ENCODE assay signal across 14 cellular contexts in genomic region chr3:49566312-49566711, GRCh38. TPM values are rescaled to one million over a fixed set of nuclear protein-coding genes. Genes with fewer than 3 reads are reported as not detected.
A peak's percentile ranks its signal among the peaks of the same experiment; 100 is the strongest.
DNase-seq lines count a peak whose midpoint lies in the region; ATAC-seq, FAIRE-seq and TF ChIP-seq lines count a peak whose summit lies in the region.
"Had no signal": no experiment of that assay in that cellular context is flagged by ENCODE, and none has a peak within 500 bp of the region (broad histone marks: within the 10 kb centered on the region; RNA-seq: fewer than 3 reads in every experiment).

No MANE protein-coding gene starts in this region.

- no TSS peak for BruUV-seq in K562 (replicated peaks; lab: Mats Ljungman, UMichigan)

- in situ Hi-C loops in K562 (cut with MboI): loop anchor here (10.0 kb wide), 1 partner anchor 98 kb away; no protein-coding TSS in a partner anchor

- H3K79me2 ChIP-seq in K562 (ENCODE audit: control insufficient read depth, insufficient read depth, low read length): no peaks in the 10 kb centered on the region

- FAIRE-seq in K562 (lab: Jason Lieb, UNC): peak; percentile 19

- no peaks in the 10 kb centered on the region for H3K9me3 ChIP-seq in K562 (replicated peaks; ENCODE audit: control insufficient read depth, insufficient read depth, low read depth, low read length)
- H3K9me3 ChIP-seq: ovary had no signal

- 30% methylated on average over 2 of the region's 2 CpGs for WGBS in K562 (ENCODE audit: insufficient coverage, low coverage, missing lambda C conversion rate)

- H3K4me3 Mint-ChIP-seq in nephron progenitor cell: no peak overlapping the region
- H3K4me3 Mint-ChIP-seq: stimulated activated naive B cell treated with anti-CD40 and anti-IgM and Interleukin-4, amounts not matched to agents 10 μg/mL and 1 μg/mL and 100 μg/mL, for 72 hours had no signal

- peak; percentile 28 for TF ChIP-seq CTCF in GM06990 (IDR thresholded peaks at IDR 0.05; ENCODE audit: insufficient read depth, low read length, poor library complexity, severe bottlenecking)
- TF ChIP-seq CTCF in K562 (IDR thresholded peaks at IDR 0.05 in 2 of 3, conservative IDR thresholded peaks at IDR 0.05 in 1 of 3; ENCODE audit: insufficient read depth in 2 of 3, low read depth in 1 of 3, low read length in 3 of 3): peak; percentile 37 to 51 (median 40); a peak in 3 of 6 replicates
- peak; percentile 21 for TF ChIP-seq CTCF in nephron progenitor cell (IDR thresholded peaks at IDR 0.05)

- H3K27ac Mint-ChIP-seq in nephron progenitor cell: no peak overlapping the region
- H3K27ac Mint-ChIP-seq: stimulated activated naive B cell treated with anti-CD40 and anti-IgM and Interleukin-4, amounts not matched to agents 10 μg/mL and 1 μg/mL and 100 μg/mL, for 72 hours had no signal

- no peaks in the 10 kb centered on the region for H3K4me1 Mint-ChIP-seq in nephron progenitor cell
- H3K4me1 Mint-ChIP-seq: stimulated activated naive B cell treated with anti-CD40 and anti-IgM and Interleukin-4, amounts not matched to agents 10 μg/mL and 1 μg/mL and 100 μg/mL, for 72 hours had no signal

- POLR2A ChIA-PET in K562 (lab: Yijun Ruan, JAX): no interaction called here

- ATAC-seq in K562 (peak; percentile 44; the same call in 1 of the 3 replicates), HG03520 (IDR thresholded peaks at IDR 0.05; ENCODE audit: unreplicated experiment) (no peak)
- ATAC-seq: stimulated activated naive B cell treated with anti-CD40 and anti-IgM and Interleukin-4, amounts not matched to agents 10 μg/mL and 1 μg/mL and 100 μg/mL, for 72 hours had no signal

- TF ChIP-seq RAD21 in K562 (CRISPR knock-in tag; conservative IDR thresholded peaks at IDR 0.05 in 1 of 2, IDR thresholded peaks at IDR 0.05 in 1 of 2): peak in 1 of 2 experiments; percentile 60; a peak in 3 of 4 replicates

- H3K9me1 ChIP-seq in K562 (ENCODE audit: control insufficient read depth, insufficient read depth, low read length): no peaks in the 10 kb centered on the region

- no peak for TF ChIP-seq POLR2A in K562 (conservative IDR thresholded peaks at IDR 0.05)

- H2AFZ ChIP-seq in K562 (ENCODE audit: low read depth, low read length): no peak overlapping the region

- peaks cover 19% of the 10 kb centered on the region for H3K27me3 Mint-ChIP-seq in nephron progenitor cell (ENCODE audit: low read depth, poor library complexity)

- CTCF ChIA-PET in K562 (lab: Yijun Ruan, JAX; ENCODE audit: low intra/inter-chr PET ratio): interaction anchor here (0.7 kb wide), 1 partner anchor 19 kb away, joined by 3 read pairs; no protein-coding TSS in a partner anchor

- no peak overlapping the region for H3K9ac ChIP-seq in K562 (ENCODE audit: insufficient read depth in 1 of 2, low read depth in 2 of 2, low read length in 2 of 2)

- no peaks in the 10 kb centered on the region for H4K20me1 ChIP-seq in K562 (replicated peaks; ENCODE audit: control insufficient read depth, insufficient read depth, low read length)

- intact Hi-C loops in K562 (cut with micrococcal nuclease): loop anchor here (5.0 kb wide), 1 partner anchor 106 kb away; the partner anchor contains the start of gene APEH

- no peak for DNase-seq in GM06990 (ENCODE audit: extremely low read depth, insufficient read length)
- DNase-seq in LHCN-M2 (ENCODE audit: low read depth): peak; percentile 5
- peak in 1 of 4 experiments; percentile 23 for DNase-seq in K562 (ENCODE audit: extremely low read depth in 1 of 4, low spot score in 3 of 4)
- no peak for DNase-seq in nephron progenitor cell
- DNase-seq in substantia nigra (lab: John Stamatoyannopoulos, UW): no peak
- no peak for DNase-seq in GDM1 (lab: John Stamatoyannopoulos, UW)
- DNase-seq: activated gamma-delta T cell; DMS153; ovary; Right ventricle myocardium superior; stimulated activated CD4-positive, alpha-beta T cell treated with anti-CD3 and anti-CD28 coated beads, Interleukin-1b, Interleukin-23, amount 100 ng/mL, for 48 hours; stimulated activated naive B cell treated with anti-CD40 and anti-IgM and Interleukin-4, amounts not matched to agents 10 μg/mL and 1 μg/mL and 100 μg/mL, for 72 hours had no signal

- H3K27me3 ChIP-seq in GM06990 (replicated peaks; ENCODE audit: control insufficient read depth, insufficient read depth, low read length) (no peaks in the 10 kb centered on the region), K562 (ENCODE audit: control insufficient read depth in 2 of 2, insufficient read depth in 2 of 2, low read length in 2 of 2) (no peaks in the 10 kb centered on the region)
- H3K27me3 ChIP-seq: ovary had no signal

- H3K36me3 ChIP-seq in GM06990 (ENCODE audit: control insufficient read depth, insufficient read depth, low read length): no peaks in the 10 kb centered on the region
- no peaks in the 10 kb centered on the region for H3K36me3 ChIP-seq in K562 (ENCODE audit: control insufficient read depth, insufficient read depth, low read length)
- H3K36me3 ChIP-seq: ovary had no signal

- H3K4me1 ChIP-seq in K562 (replicated peaks in 1 of 2; ENCODE audit: control insufficient read depth in 2 of 2, insufficient read depth in 2 of 2, low read length in 2 of 2): no peaks in the 10 kb centered on the region

- H3K4me2 ChIP-seq in K562 (ENCODE audit: insufficient read depth, low read length): no peak overlapping the region

- no peak overlapping the region for H3K4me3 ChIP-seq in GM06990 (replicated peaks; ENCODE audit: low read depth, low read length)
- H3K4me3 ChIP-seq in K562: no peak overlapping the region
- H3K4me3 ChIP-seq: lung, ovary had no signal

- no peaks in the 10 kb centered on the region for H3K9me3 Mint-ChIP-seq in nephron progenitor cell
- H3K9me3 Mint-ChIP-seq: stimulated activated naive B cell treated with anti-CD40 and anti-IgM and Interleukin-4, amounts not matched to agents 10 μg/mL and 1 μg/mL and 100 μg/mL, for 72 hours had no signal

- no peak overlapping the region for H3K27ac ChIP-seq in K562 (ENCODE audit: extremely low read depth, low read depth, low read length)
- H3K27ac ChIP-seq in substantia nigra (ENCODE audit: low read depth, low read length, poor library complexity, severe bottlenecking): no peak overlapping the region
- H3K27ac ChIP-seq: ovary had no signal

- no peak for TF ChIP-seq EP300 in K562 (IDR thresholded peaks at IDR 0.05; ENCODE audit: low read length)

- H3K36me3 Mint-ChIP-seq in nephron progenitor cell (ENCODE audit: low read depth): no peaks in the 10 kb centered on the region
- H3K36me3 Mint-ChIP-seq: stimulated activated naive B cell treated with anti-CD40 and anti-IgM and Interleukin-4, amounts not matched to agents 10 μg/mL and 1 μg/mL and 100 μg/mL, for 72 hours had no signal

TF ChIP-seq in K562, 482 proteins besides CTCF, POLR2A, EP300 and RAD21 (continues in another document):
- no peak for TF ChIP-seq CREB3 (tag; conservative IDR thresholded peaks at IDR 0.05; ENCODE audit: low read depth)
- no peak for TF ChIP-seq CREB5 (CRISPR knock-in tag; IDR thresholded peaks at IDR 0.05)
- no peak for TF ChIP-seq E2F6 (IDR thresholded peaks at IDR 0.05; ENCODE audit: borderline replicate concordance in 1 of 2, extremely low read depth in 1 of 2, insufficient read depth in 1 of 2, insufficient read length in 1 of 2, low read depth in 1 of 2, low read length in 1 of 2, poor library complexity in 1 of 2, severe bottlenecking in 1 of 2)
- TF ChIP-seq ZNF121 (CRISPR knock-in tag; conservative IDR thresholded peaks at IDR 0.05): peak; percentile 70
- TF ChIP-seq CBX1 (IDR thresholded peaks at IDR 0.05; ENCODE audit: low read depth): no peak

RNA-seq across cellular contexts. Expression of gene BSN, which starts 12.0 kb away (rescaled TPM):
- total RNA-seq in LHCN-M2 (2014; rRNA removed) (0.13 and 0.17 TPM in 2 replicates), K562 (2014; rRNA removed) (0.57 and 0.64 TPM in 2 replicates), K562 (2014; rRNA removed; fragmentation: Illumina TruSeq; extraction: Trizol) (0.13 and 0.29 TPM in 2 replicates), K562 (2015; rRNA removed; fragmentation: Illumina TruSeq; extraction: Trizol) (0.25 and 0.26 TPM in 2 replicates), K562 (2021) (1.2 and 1.5 TPM in 2 replicates)
- 0.07 TPM for polyA plus RNA-seq in LHCN-M2 (2012)
- 0.63 and 2.7 TPM in 2 replicates for total RNA-seq in K562 (2011; cell fraction: chromatin; rRNA removed; ENCODE audit: low replicate concordance)
- total RNA-seq in K562 (2011; cell fraction: nucleolus; rRNA removed): 1.1 and 1.3 TPM in 2 replicates
- 0.99 and 1.2 TPM in 2 replicates for total RNA-seq in K562 (2011; cell fraction: nucleoplasm; rRNA removed)
- polyA plus RNA-seq in K562 (2011; rRNA removed) (0.05 and 0.10 TPM in 2 replicates), K562 (2014; fragmentation: Illumina TruSeq; extraction: Trizol) (0.39 and 0.62 TPM in 2 replicates), K562 (2014; fragmentation: Nextera tagmentation; extraction: Ambion mirVana) (under 1 TPM; 0.03 to 0.06 TPM), K562 (2014; rRNA removed) (0.54 and 0.58 TPM in 2 replicates)
- 0.07 and 0.25 TPM in 2 replicates for polyA plus RNA-seq in K562 (2011; cell fraction: cytosol; rRNA removed)
- polyA plus RNA-seq in K562 (2011; cell fraction: nucleus; rRNA removed): 0.29 and 0.95 TPM in 2 replicates
- polyA plus RNA-seq in K562 (2012): 0.24 and 0.57 TPM in 2 replicates
- polyA minus RNA-seq in K562 (2011; rRNA and poly(A)+ RNA removed): 0.09 and 0.53 TPM in 2 replicates
- polyA minus RNA-seq in K562 (2011; cell fraction: cytosol; rRNA and poly(A)+ RNA removed): 0.57 and 0.64 TPM in 2 replicates
- 0.33 and 0.40 TPM in 2 replicates for polyA minus RNA-seq in K562 (2011; cell fraction: nucleus; rRNA and poly(A)+ RNA removed)
